In the genomic region with DNA sequence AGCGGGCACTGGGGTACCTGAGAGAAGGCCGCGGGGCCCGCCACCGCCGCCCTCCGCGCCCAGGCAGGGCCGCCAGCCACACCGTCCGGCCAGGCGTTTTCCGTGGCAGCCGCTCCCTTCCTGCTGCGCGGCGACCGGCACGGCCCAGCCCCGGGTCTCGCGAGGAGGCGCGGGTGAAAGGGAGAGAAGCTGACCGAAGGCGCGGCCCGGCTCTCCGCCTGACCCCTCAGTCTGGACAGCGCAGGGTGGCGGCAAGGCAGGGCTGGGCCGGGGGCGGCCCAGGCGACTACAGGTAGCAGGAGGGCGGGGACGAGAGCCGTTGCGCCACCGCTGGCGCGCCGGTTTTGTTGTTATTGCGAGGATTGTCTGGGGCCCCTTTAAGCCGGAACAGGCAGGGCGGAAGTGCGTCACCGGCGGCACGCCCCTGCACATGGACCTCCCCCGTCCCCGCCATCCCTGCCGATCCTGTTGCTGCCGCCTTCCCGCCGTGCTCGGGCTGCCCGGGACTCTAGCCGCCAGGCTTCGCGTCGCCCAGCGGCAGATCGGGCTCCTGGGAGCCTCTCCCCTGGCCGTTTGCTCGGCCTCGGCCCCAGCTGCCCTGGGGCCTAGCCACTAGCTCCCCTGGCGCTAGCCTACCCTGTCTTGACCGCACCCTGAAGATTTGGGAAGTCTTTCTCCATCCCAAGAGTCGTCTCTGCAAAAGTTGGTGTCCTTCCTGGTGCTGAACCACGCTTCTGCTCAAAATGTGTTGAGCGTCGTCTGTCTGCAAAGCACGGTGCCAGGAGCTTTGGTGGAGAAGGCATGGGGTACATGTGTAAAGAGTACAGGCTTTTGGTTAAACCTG, we compare ENCODE assay signal across 1 cellular context.
TF ChIP-seq lines count a peak whose summit lies in the region.

A gene with protein sequence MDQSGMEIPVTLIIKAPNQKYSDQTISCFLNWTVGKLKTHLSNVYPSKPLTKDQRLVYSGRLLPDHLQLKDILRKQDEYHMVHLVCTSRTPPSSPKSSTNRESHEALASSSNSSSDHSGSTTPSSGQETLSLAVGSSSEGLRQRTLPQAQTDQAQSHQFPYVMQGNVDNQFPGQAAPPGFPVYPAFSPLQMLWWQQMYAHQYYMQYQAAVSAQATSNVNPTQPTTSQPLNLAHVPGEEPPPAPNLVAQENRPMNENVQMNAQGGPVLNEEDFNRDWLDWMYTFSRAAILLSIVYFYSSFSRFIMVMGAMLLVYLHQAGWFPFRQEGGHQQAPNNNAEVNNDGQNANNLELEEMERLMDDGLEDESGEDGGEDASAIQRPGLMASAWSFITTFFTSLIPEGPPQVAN (minus strand): TSS at position 352 of the 844 bp plus-strand sequence. CDS start 805 bp downstream, outside the sequence.

TF ChIP-seq in HepG2, 621 proteins besides CTCF, POLR2A, EP300 and RAD21 (continued from another document and continues in another):
- TF ChIP-seq, protein P1, sequence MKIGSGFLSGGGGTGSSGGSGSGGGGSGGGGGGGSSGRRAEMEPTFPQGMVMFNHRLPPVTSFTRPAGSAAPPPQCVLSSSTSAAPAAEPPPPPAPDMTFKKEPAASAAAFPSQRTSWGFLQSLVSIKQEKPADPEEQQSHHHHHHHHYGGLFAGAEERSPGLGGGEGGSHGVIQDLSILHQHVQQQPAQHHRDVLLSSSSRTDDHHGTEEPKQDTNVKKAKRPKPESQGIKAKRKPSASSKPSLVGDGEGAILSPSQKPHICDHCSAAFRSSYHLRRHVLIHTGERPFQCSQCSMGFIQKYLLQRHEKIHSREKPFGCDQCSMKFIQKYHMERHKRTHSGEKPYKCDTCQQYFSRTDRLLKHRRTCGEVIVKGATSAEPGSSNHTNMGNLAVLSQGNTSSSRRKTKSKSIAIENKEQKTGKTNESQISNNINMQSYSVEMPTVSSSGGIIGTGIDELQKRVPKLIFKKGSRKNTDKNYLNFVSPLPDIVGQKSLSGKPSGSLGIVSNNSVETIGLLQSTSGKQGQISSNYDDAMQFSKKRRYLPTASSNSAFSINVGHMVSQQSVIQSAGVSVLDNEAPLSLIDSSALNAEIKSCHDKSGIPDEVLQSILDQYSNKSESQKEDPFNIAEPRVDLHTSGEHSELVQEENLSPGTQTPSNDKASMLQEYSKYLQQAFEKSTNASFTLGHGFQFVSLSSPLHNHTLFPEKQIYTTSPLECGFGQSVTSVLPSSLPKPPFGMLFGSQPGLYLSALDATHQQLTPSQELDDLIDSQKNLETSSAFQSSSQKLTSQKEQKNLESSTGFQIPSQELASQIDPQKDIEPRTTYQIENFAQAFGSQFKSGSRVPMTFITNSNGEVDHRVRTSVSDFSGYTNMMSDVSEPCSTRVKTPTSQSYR (CRISPR knock-in tag; IDR thresholded peaks at IDR 0.05; ENCODE audit: borderline replicate concordance) = peak; percentile 40; the same call in 1 of the 2 replicates
- TF ChIP-seq PAX8 (CRISPR knock-in tag; IDR thresholded peaks at IDR 0.05; ENCODE audit: borderline replicate concordance) (no peak), FOXC1 (CRISPR knock-in tag; IDR thresholded peaks at IDR 0.05; ENCODE audit: borderline replicate concordance) (peak; percentile 55), TMF1 (CRISPR knock-in tag; IDR thresholded peaks at IDR 0.05; ENCODE audit: low read depth) (peak; percentile 71; the same call in 1 of the 2 replicates), ZNF841 (CRISPR knock-in tag; IDR thresholded peaks at IDR 0.05; ENCODE audit: borderline replicate concordance) (peak; percentile 47; the same call in 1 of the 2 replicates), MXI1 (IDR thresholded peaks at IDR 0.05; ENCODE audit: borderline replicate concordance, low read depth, low read length) (peak; percentile 92), GABPB1 (CRISPR knock-in tag; IDR thresholded peaks at IDR 0.05) (peak; percentile 98), WIZ (CRISPR knock-in tag; IDR thresholded peaks at IDR 0.05) (no peak; the same call in 1 of the 2 replicates), ZNF441 (CRISPR knock-in tag; IDR thresholded peaks at IDR 0.05; ENCODE audit: borderline replicate concordance) (peak; percentile 66; the same call in 1 of the 2 replicates), HOXA9 (CRISPR knock-in tag; IDR thresholded peaks at IDR 0.05; ENCODE audit: borderline replicate concordance) (no peak), MTF1 (CRISPR knock-in tag; IDR thresholded peaks at IDR 0.05) (no peak), MBNL3 (CRISPR knock-in tag; conservative IDR thresholded peaks at IDR 0.05) (no peak), IRF2 (CRISPR knock-in tag; IDR thresholded peaks at IDR 0.05) (peak; percentile 89), MTF2 (CRISPR knock-in tag; IDR thresholded peaks at IDR 0.05; ENCODE audit: borderline replicate concordance) (peak; percentile 82; the same call in 1 of the 2 replicates), ZNF256 (CRISPR knock-in tag; conservative IDR thresholded peaks at IDR 0.05) (peak; percentile 31; the same call in 1 of the 2 replicates), ZNF550 (CRISPR knock-in tag; IDR thresholded peaks at IDR 0.05; ENCODE audit: borderline replicate concordance) (no peak), NCOA2 (CRISPR knock-in tag; IDR thresholded peaks at IDR 0.05) (0 out of 2 replicates have a peak, but pooled peaks have one; percentile 9), GTF3A (CRISPR knock-in tag; conservative IDR thresholded peaks at IDR 0.05) (no peak), TRIM24 (CRISPR knock-in tag; IDR thresholded peaks at IDR 0.05) (no peak), ZNF501 (CRISPR knock-in tag; IDR thresholded peaks at IDR 0.05) (peak; percentile 77), ZNF703 (CRISPR knock-in tag; IDR thresholded peaks at IDR 0.05; ENCODE audit: borderline replicate concordance) (peak; percentile 22; the same call in 1 of the 2 replicates), SYNCRIP (IDR thresholded peaks at IDR 0.05; ENCODE audit: insufficient read depth, low read depth, low read length) (no peak), ARID2 (CRISPR knock-in tag; IDR thresholded peaks at IDR 0.05; ENCODE audit: borderline replicate concordance) (peak; percentile 8; the same call in 1 of the 2 replicates), ZMAT3 (CRISPR knock-in tag; conservative IDR thresholded peaks at IDR 0.05) (peak; percentile 68; the same call in 1 of the 2 replicates), MYC (CRISPR knock-in tag; IDR thresholded peaks at IDR 0.05; ENCODE audit: borderline replicate concordance) (peak; percentile 95), SNAI1 (CRISPR knock-in tag; IDR thresholded peaks at IDR 0.05; ENCODE audit: borderline replicate concordance) (no peak), ZNF124 (CRISPR knock-in tag; IDR thresholded peaks at IDR 0.05) (peak; percentile 42; the same call in 1 of the 2 replicates), ERF (CRISPR knock-in tag; IDR thresholded peaks at IDR 0.05) (peak; percentile 83; the same call in 1 of the 2 replicates), ZNF766 (CRISPR knock-in tag; IDR thresholded peaks at IDR 0.05; ENCODE audit: borderline replicate concordance) (no peak), EEA1 (CRISPR knock-in tag; IDR thresholded peaks at IDR 0.05; ENCODE audit: borderline replicate concordance) (peak; percentile 57; the same call in 1 of the 2 replicates)
- TF ChIP-seq, protein P2, sequence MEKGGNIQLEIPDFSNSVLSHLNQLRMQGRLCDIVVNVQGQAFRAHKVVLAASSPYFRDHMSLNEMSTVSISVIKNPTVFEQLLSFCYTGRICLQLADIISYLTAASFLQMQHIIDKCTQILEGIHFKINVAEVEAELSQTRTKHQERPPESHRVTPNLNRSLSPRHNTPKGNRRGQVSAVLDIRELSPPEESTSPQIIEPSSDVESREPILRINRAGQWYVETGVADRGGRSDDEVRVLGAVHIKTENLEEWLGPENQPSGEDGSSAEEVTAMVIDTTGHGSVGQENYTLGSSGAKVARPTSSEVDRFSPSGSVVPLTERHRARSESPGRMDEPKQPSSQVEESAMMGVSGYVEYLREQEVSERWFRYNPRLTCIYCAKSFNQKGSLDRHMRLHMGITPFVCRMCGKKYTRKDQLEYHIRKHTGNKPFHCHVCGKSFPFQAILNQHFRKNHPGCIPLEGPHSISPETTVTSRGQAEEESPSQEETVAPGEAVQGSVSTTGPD (CRISPR knock-in tag; IDR thresholded peaks at IDR 0.05) = no peak
- TF ChIP-seq, protein P3, sequence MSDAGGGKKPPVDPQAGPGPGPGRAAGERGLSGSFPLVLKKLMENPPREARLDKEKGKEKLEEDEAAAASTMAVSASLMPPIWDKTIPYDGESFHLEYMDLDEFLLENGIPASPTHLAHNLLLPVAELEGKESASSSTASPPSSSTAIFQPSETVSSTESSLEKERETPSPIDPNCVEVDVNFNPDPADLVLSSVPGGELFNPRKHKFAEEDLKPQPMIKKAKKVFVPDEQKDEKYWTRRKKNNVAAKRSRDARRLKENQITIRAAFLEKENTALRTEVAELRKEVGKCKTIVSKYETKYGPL (CRISPR knock-in tag; IDR thresholded peaks at IDR 0.05) = no peak
- TF ChIP-seq, protein P4, sequence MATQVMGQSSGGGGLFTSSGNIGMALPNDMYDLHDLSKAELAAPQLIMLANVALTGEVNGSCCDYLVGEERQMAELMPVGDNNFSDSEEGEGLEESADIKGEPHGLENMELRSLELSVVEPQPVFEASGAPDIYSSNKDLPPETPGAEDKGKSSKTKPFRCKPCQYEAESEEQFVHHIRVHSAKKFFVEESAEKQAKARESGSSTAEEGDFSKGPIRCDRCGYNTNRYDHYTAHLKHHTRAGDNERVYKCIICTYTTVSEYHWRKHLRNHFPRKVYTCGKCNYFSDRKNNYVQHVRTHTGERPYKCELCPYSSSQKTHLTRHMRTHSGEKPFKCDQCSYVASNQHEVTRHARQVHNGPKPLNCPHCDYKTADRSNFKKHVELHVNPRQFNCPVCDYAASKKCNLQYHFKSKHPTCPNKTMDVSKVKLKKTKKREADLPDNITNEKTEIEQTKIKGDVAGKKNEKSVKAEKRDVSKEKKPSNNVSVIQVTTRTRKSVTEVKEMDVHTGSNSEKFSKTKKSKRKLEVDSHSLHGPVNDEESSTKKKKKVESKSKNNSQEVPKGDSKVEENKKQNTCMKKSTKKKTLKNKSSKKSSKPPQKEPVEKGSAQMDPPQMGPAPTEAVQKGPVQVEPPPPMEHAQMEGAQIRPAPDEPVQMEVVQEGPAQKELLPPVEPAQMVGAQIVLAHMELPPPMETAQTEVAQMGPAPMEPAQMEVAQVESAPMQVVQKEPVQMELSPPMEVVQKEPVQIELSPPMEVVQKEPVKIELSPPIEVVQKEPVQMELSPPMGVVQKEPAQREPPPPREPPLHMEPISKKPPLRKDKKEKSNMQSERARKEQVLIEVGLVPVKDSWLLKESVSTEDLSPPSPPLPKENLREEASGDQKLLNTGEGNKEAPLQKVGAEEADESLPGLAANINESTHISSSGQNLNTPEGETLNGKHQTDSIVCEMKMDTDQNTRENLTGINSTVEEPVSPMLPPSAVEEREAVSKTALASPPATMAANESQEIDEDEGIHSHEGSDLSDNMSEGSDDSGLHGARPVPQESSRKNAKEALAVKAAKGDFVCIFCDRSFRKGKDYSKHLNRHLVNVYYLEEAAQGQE (IDR thresholded peaks at IDR 0.05; ENCODE audit: borderline replicate concordance in 1 of 2, low read depth in 1 of 2, low read length in 2 of 2) = peak in 1 of 2 experiments; percentile 28; a peak in 2 of 4 replicates
- TF ChIP-seq, protein P5, sequence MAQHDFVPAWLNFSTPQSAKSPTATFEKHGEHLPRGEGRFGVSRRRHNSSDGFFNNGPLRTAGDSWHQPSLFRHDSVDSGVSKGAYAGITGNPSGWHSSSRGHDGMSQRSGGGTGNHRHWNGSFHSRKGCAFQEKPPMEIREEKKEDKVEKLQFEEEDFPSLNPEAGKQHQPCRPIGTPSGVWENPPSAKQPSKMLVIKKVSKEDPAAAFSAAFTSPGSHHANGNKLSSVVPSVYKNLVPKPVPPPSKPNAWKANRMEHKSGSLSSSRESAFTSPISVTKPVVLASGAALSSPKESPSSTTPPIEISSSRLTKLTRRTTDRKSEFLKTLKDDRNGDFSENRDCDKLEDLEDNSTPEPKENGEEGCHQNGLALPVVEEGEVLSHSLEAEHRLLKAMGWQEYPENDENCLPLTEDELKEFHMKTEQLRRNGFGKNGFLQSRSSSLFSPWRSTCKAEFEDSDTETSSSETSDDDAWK (CRISPR knock-in tag; IDR thresholded peaks at IDR 0.05) = no peak
- TF ChIP-seq, protein P6, sequence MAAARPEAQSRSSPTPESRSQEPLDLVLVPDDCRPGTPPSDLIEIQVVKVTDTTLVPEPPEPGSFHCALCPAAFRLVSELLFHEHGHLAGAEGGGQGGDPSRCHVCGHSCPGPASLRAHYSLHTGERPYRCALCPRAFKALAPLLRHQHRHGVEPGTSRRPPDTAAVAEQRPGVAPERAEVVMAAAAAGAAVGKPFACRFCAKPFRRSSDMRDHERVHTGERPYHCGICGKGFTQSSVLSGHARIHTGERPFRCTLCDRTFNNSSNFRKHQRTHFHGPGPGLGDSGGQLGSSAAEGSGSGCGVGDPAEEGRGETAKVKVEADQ (CRISPR knock-in tag; IDR thresholded peaks at IDR 0.05; ENCODE audit: borderline replicate concordance) = peak; percentile 97
- TF ChIP-seq, protein P7, sequence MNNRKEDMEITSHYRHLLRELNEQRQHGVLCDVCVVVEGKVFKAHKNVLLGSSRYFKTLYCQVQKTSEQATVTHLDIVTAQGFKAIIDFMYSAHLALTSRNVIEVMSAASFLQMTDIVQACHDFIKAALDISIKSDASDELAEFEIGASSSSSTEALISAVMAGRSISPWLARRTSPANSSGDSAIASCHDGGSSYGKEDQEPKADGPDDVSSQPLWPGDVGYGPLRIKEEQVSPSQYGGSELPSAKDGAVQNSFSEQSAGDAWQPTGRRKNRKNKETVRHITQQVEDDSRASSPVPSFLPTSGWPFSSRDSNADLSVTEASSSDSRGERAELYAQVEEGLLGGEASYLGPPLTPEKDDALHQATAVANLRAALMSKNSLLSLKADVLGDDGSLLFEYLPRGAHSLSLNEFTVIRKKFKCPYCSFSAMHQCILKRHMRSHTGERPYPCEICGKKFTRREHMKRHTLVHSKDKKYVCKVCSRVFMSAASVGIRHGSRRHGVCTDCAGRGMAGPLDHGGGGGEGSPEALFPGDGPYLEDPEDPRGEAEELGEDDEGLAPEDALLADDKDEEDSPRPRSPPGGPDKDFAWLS (CRISPR knock-in tag; IDR thresholded peaks at IDR 0.05; ENCODE audit: borderline replicate concordance) = 0 out of 2 replicates have a peak, but pooled peaks have one; percentile 52
- TF ChIP-seq, protein P8, sequence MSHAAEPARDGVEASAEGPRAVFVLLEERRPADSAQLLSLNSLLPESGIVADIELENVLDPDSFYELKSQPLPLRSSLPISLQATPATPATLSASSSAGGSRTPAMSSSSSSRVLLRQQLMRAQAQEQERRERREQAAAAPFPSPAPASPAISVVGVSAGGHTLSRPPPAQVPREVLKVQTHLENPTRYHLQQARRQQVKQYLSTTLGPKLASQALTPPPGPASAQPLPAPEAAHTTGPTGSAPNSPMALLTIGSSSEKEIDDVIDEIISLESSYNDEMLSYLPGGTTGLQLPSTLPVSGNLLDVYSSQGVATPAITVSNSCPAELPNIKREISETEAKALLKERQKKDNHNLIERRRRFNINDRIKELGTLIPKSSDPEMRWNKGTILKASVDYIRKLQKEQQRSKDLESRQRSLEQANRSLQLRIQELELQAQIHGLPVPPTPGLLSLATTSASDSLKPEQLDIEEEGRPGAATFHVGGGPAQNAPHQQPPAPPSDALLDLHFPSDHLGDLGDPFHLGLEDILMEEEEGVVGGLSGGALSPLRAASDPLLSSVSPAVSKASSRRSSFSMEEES (CRISPR knock-in tag; IDR thresholded peaks at IDR 0.05) = peak; percentile 47; the same call in 1 of the 2 replicates
- TF ChIP-seq, protein P9, sequence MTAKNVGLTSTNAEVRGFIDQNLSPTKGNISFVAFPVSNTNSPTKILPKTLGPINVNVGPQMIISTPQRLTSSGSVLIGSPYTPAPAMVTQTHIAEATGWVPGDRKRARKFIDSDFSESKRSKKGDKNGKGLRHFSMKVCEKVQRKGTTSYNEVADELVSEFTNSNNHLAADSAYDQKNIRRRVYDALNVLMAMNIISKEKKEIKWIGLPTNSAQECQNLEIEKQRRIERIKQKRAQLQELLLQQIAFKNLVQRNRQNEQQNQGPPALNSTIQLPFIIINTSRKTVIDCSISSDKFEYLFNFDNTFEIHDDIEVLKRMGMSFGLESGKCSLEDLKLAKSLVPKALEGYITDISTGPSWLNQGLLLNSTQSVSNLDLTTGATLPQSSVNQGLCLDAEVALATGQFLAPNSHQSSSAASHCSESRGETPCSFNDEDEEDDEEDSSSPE (CRISPR knock-in tag; IDR thresholded peaks at IDR 0.05) = peak; percentile 86
